ENCODE assay signal across 8 cellular contexts in genomic region chr22:31753005-31753633, GRCh38. TPM values are rescaled to one million over a fixed set of nuclear protein-coding genes. Genes with fewer than 3 reads are reported as not detected.
DNase-seq lines count a peak whose midpoint lies in the region; TF ChIP-seq lines count a peak whose summit lies in the region.

No MANE protein-coding gene starts in this region.

- intact Hi-C loops in left ventricle myocardium inferior (cut with micrococcal nuclease), result no loop called here

- CTCF ChIA-PET in HEK293 (lab: Yijun Ruan, JAX), result interaction anchor here (0.7 to 1.1 kb wide), 2 partner anchors 81 to 113 kb away, joined by 3 to 4 read pairs; no protein-coding TSS in a partner anchor

- peak overlapping the region; percentile 99 for H3K27ac Mint-ChIP-seq in activated naive CD4-positive, alpha-beta T cell treated with anti-CD3 and anti-CD28 coated beads, Interleukin-2, amount 50 U/mL, for 24 hours

- H3K9me3 ChIP-seq in ES-I3 (ENCODE audit: control insufficient read depth, insufficient read depth, low read length), result no peaks in the 10 kb centered on the region
- no peaks in the 10 kb centered on the region for H3K9me3 ChIP-seq in HEK293 (ENCODE audit: control insufficient read depth, insufficient read depth, low read depth, low read length)
- no peaks in the 10 kb centered on the region for H3K9me3 ChIP-seq in left ventricle myocardium inferior (replicated peaks)

- H3K27me3 ChIP-seq in left ventricle myocardium inferior (ENCODE audit: low read depth), result no peaks in the 10 kb centered on the region

- peaks cover 48% of the 10 kb centered on the region for H3K4me1 Mint-ChIP-seq in activated naive CD4-positive, alpha-beta T cell treated with anti-CD3 and anti-CD28 coated beads, Interleukin-2, amount 50 U/mL, for 24 hours

- H3K36me3 Mint-ChIP-seq in activated naive CD4-positive, alpha-beta T cell treated with anti-CD3 and anti-CD28 coated beads, Interleukin-2, amount 50 U/mL, for 24 hours, result no peaks in the 10 kb centered on the region

- H3K36me3 ChIP-seq in ES-I3 (ENCODE audit: insufficient read depth, low read length) (no peaks in the 10 kb centered on the region), HEK293 (ENCODE audit: control insufficient read depth in 2 of 2, insufficient read depth in 1 of 2, low read length in 2 of 2) (peaks cover 0 to 5% of the 10 kb centered on the region in 2 experiments; a peak in 1 of 3 replicates), left ventricle myocardium inferior (peaks cover 1% of the 10 kb centered on the region)

- DNase-seq in NCI-H2196 (lab: John Stamatoyannopoulos, UW; ENCODE audit: unreplicated experiment) (peak; percentile 35), left ventricle myocardium inferior (peak; percentile 37), pons (ENCODE audit: low spot score) (peak; percentile 39), AG08395 (ENCODE audit: low spot score) (no peak), NCI-H128 (lab: John Stamatoyannopoulos, UW; ENCODE audit: unreplicated experiment) (no peak)

- peak overlapping the region; percentile 92 for H3K9ac ChIP-seq in ES-I3 (ENCODE audit: low read depth, low read length)

- peak overlapping the region; percentile 96 for H3K4me3 Mint-ChIP-seq in activated naive CD4-positive, alpha-beta T cell treated with anti-CD3 and anti-CD28 coated beads, Interleukin-2, amount 50 U/mL, for 24 hours

- POLR2A ChIA-PET in HEK293 (lab: Yijun Ruan, JAX), result interaction anchor here (0.6 to 2.8 kb wide), 10 partner anchors 44 to 354 kb away, joined by 3 to 20 read pairs (median 5); partner anchors contain the start of genes DRG1 and PISD

- H3K9me3 Mint-ChIP-seq in activated naive CD4-positive, alpha-beta T cell treated with anti-CD3 and anti-CD28 coated beads, Interleukin-2, amount 50 U/mL, for 24 hours, result no peaks in the 10 kb centered on the region

- peak overlapping the region; percentile 94 for H3K27ac ChIP-seq in HEK293 (ENCODE audit: extremely low read depth, low read depth, low read length)
- H3K27ac ChIP-seq in left ventricle myocardium inferior (replicated peaks), result peak overlapping the region; percentile 97

- H3K27me3 Mint-ChIP-seq in activated naive CD4-positive, alpha-beta T cell treated with anti-CD3 and anti-CD28 coated beads, Interleukin-2, amount 50 U/mL, for 24 hours, result no peaks in the 10 kb centered on the region

- H3K4me3 ChIP-seq in HEK293 (ENCODE audit: low read depth, low read length) (peak overlapping the region; percentile 45), left ventricle myocardium inferior (peak overlapping the region; percentile 76)

- H3K4me1 ChIP-seq in ES-I3 (ENCODE audit: insufficient read depth, low read length) (peaks cover 27% of the 10 kb centered on the region), HEK293 (ENCODE audit: control insufficient read depth, insufficient read depth, low read length) (peaks cover 24% of the 10 kb centered on the region; the same call in 1 of the 2 replicates), left ventricle myocardium inferior (peaks cover 63% of the 10 kb centered on the region)

- TF ChIP-seq CTCF in HEK293 (tag by site-specific recombination; IDR thresholded peaks at IDR 0.05) (no peak), left ventricle myocardium inferior (IDR thresholded peaks at IDR 0.05; ENCODE audit: borderline replicate concordance) (no peak)

TF ChIP-seq in HEK293, 187 proteins besides CTCF, POLR2A, EP300 and RAD21 (continues in another document):
- TF ChIP-seq ZBTB20 (tag by site-specific recombination; IDR thresholded peaks at IDR 0.05), result 0 out of 2 replicates have a peak, but pooled peaks have one; percentile 17
- TF ChIP-seq ZNF639 (tag by site-specific recombination; IDR thresholded peaks at IDR 0.05), result 0 out of 2 replicates have a peak, but pooled peaks have one; percentile 17
- peak; percentile 93 for TF ChIP-seq ZNF335 (tag by site-specific recombination; conservative IDR thresholded peaks at IDR 0.05)
- TF ChIP-seq KLF9 (tag by site-specific recombination; IDR thresholded peaks at IDR 0.05; ENCODE audit: low read depth), result peak; percentile 37; the same call in 1 of the 2 replicates
- TF ChIP-seq SP7 (tag by site-specific recombination; IDR thresholded peaks at IDR 0.05), result peak; percentile 26; the same call in 1 of the 2 replicates
- 0 out of 2 replicates have a peak, but pooled peaks have one; percentile 17 for TF ChIP-seq ZNF501 (tag by site-specific recombination; IDR thresholded peaks at IDR 0.05)
- TF ChIP-seq ZBTB6 (tag by site-specific recombination; IDR thresholded peaks at IDR 0.05), result no peak
- no peak for TF ChIP-seq GLIS2 (tag by site-specific recombination; IDR thresholded peaks at IDR 0.05)
- TF ChIP-seq ZNF600 (tag by site-specific recombination; IDR thresholded peaks at IDR 0.05), result peak; percentile 27; the same call in 1 of the 2 replicates
- no peak for TF ChIP-seq SALL2 (tag by site-specific recombination; IDR thresholded peaks at IDR 0.05; ENCODE audit: borderline replicate concordance)
- TF ChIP-seq PRDM10 (tag by site-specific recombination; IDR thresholded peaks at IDR 0.05), result peak; percentile 93
- no peak for TF ChIP-seq BCL6B (tag by site-specific recombination; IDR thresholded peaks at IDR 0.05)
- peak; percentile 66 for TF ChIP-seq SP2 (tag by site-specific recombination; IDR thresholded peaks at IDR 0.05)
- no peak for TF ChIP-seq IKZF3 (tag by site-specific recombination; IDR thresholded peaks at IDR 0.05)

RNA-seq across cellular contexts. Expression of gene DEPDC5, which starts 0.7 kb away (rescaled TPM):
- total RNA-seq in left ventricle myocardium inferior, result 11.4 TPM

RNA-seq across cellular contexts. Expression of gene PRR14L, which starts 3.2 kb away (rescaled TPM):
- total RNA-seq in left ventricle myocardium inferior, result 14.3 TPM

Comparison
In these comparisons a context has a peak if more than half of its experiments do, and no peak if none do; other contexts are left out.
1. DNase-seq: peak in NCI-H2196 (single experiment), left ventricle myocardium inferior (single experiment) and pons (single experiment); none in AG08395 (single experiment) and NCI-H128 (single experiment).